Comparison of ENCODE assay signal across 8 cellular contexts in the genomic region with DNA sequence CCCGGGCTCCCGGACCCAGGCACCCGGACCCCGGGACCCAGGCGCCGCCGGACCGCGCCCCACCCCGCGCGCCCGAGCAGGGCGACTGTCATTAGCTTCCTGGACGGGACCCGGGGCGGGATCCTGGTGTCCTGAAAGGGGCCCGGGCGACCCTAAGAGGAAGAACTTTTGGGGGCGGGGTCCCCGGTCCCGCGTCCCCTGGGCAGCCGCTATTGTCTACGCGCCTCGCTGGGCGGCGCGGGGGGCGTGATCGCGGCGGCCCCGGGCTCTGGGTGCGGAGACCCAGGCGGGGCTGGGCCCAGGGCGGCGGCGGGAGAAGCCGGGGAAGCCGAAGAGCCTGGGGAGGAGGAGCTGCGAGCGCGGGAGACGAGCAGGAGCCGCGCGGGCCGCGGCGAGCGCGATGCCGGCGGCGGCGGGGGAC.
DNase-seq lines count a peak whose midpoint lies in the region; ATAC-seq and TF ChIP-seq lines count a peak whose summit lies in the region.

No MANE protein-coding gene starts in this region.

- H3K27ac ChIP-seq in SU-DHL-6 (ENCODE audit: low read depth, low read length) (no peak overlapping the region), subcutaneous abdominal adipose tissue (ENCODE audit: low read depth, low read length) (no peak overlapping the region)

- no peak for TF ChIP-seq CTCF in SU-DHL-6 (IDR thresholded peaks at IDR 0.05; ENCODE audit: insufficient read depth, low read length, poor library complexity, severe bottlenecking)

- peak overlapping the region; percentile 71 for H3K4me2 ChIP-seq in SU-DHL-6 (ENCODE audit: low read depth, low read length, poor library complexity, severe bottlenecking)

- DNase-seq in NCI-H2029 (lab: John Stamatoyannopoulos, UW) = peak; percentile 8
- no peak for DNase-seq in NCI-H2029 treated with DMSO at 0.1 percent for 48 hours (lab: John Stamatoyannopoulos, UW)
- peak; percentile 58 for DNase-seq in iPS-NIHi11 (ENCODE audit: low spot score)
- DNase-seq in hippocampal formation (lab: John Stamatoyannopoulos, UW) = no peak

- peak overlapping the region; percentile 86 for H2AFZ ChIP-seq in SU-DHL-6 (ENCODE audit: low read depth, low read length, severe bottlenecking)

- H4K20me1 ChIP-seq in SU-DHL-6 (ENCODE audit: low read depth, low read length) = no peaks in the 10 kb centered on the region

- ATAC-seq in GM19455 (IDR thresholded peaks at IDR 0.05; ENCODE audit: unreplicated experiment) = no peak
- no peak for ATAC-seq in HG02973 (IDR thresholded peaks at IDR 0.05; ENCODE audit: unreplicated experiment)

- peak overlapping the region; percentile 68 for H3K9ac ChIP-seq in SU-DHL-6 (ENCODE audit: low read length)
- H3K9ac ChIP-seq in subcutaneous abdominal adipose tissue (ENCODE audit: low read length in 5 of 5) = no peak overlapping the region

- H3K9me2 ChIP-seq in SU-DHL-6 (replicated peaks; ENCODE audit: insufficient read depth, low read length) = no peaks in the 10 kb centered on the region

- no peaks in the 10 kb centered on the region for H3F3A ChIP-seq in SU-DHL-6 (ENCODE audit: insufficient read depth)

- no peaks in the 10 kb centered on the region for H3K36me3 ChIP-seq in SU-DHL-6 (ENCODE audit: low read length)
- H3K36me3 ChIP-seq in subcutaneous abdominal adipose tissue (ENCODE audit: control insufficient read depth in 5 of 5, insufficient read depth in 5 of 5, low read length in 5 of 5) = no peaks in the 10 kb centered on the region

- peaks cover 1 to 35% (median 23%) of the 10 kb centered on the region in 5 donors for H3K4me1 ChIP-seq in subcutaneous abdominal adipose tissue (ENCODE audit: control insufficient read depth in 5 of 5, insufficient read depth in 5 of 5, low read length in 5 of 5)

- H3K27me3 ChIP-seq in SU-DHL-6 (ENCODE audit: low read length) (no peaks in the 10 kb centered on the region), subcutaneous abdominal adipose tissue (ENCODE audit: control insufficient read depth in 5 of 5, insufficient read depth in 4 of 5, low read length in 5 of 5) (peaks cover 10 to 52% (median 20%) of the 10 kb centered on the region in 5 donors)

- H3K79me2 ChIP-seq in SU-DHL-6 (ENCODE audit: insufficient read depth, low read length) = no peaks in the 10 kb centered on the region

- H3K4me3 ChIP-seq in SU-DHL-6 (ENCODE audit: insufficient read depth, low read length, poor library complexity, severe bottlenecking) (peak overlapping the region; percentile 65), subcutaneous abdominal adipose tissue (ENCODE audit: low read depth in 1 of 5, low read length in 5 of 5) (peak overlapping the region in 4 of 5 donors; percentile 55 to 71 (median 63))

- no peaks in the 10 kb centered on the region for H3K9me3 ChIP-seq in SU-DHL-6 (ENCODE audit: insufficient read depth, low read length)
- H3K9me3 ChIP-seq in subcutaneous abdominal adipose tissue (ENCODE audit: control insufficient read depth in 5 of 5, low read length in 5 of 5) = no peaks in the 10 kb centered on the region

Comparison
In these comparisons a context has a peak if more than half of its experiments do, and no peak if none do; other contexts are left out.
1. DNase-seq: peak in NCI-H2029 (single experiment) and iPS-NIHi11 (single experiment); none in NCI-H2029 treated with DMSO at 0.1 percent for 48 hours (single experiment) and hippocampal formation (0 of 2).